Comparison of ENCODE assay signal across 11 cellular contexts in genomic region chr19:6056282-6056741, GRCh38. TPM values are rescaled to one million over a fixed set of nuclear protein-coding genes. Genes with fewer than 3 reads are reported as not detected.
DNase-seq lines count a peak whose midpoint lies in the region; ATAC-seq, FAIRE-seq and TF ChIP-seq lines count a peak whose summit lies in the region.
"Had no signal": no experiment of that assay in that cellular context is flagged by ENCODE, and none has a peak within 500 bp of the region (broad histone marks: within the 10 kb centered on the region; RNA-seq: fewer than 3 reads in every experiment).

No MANE protein-coding gene starts in this region.

- H4K20me1 ChIP-seq in fibroblast of lung (ENCODE audit: control insufficient read depth, extremely low read depth, insufficient read depth, low read length), result no peaks in the 10 kb centered on the region

- H3K27me3 ChIP-seq in fibroblast of lung (ENCODE audit: control insufficient read depth, insufficient read depth, low read length), result no peaks in the 10 kb centered on the region
- no peaks in the 10 kb centered on the region for H3K27me3 ChIP-seq in pancreas

- no peak for DNase-seq in Right ventricle myocardium inferior (ENCODE audit: missing footprints)
- DNase-seq in left ventricle myocardium superior, result no peak
- DNase-seq in fibroblast of lung (ENCODE audit: low read depth in 2 of 2), result no peak
- DNase-seq in pancreas, result peak in 1 of 6 donors; percentile 31
- DNase-seq in SW 1271 (lab: John Stamatoyannopoulos, UW), result no peak
- no peak for DNase-seq in WTC11 (ENCODE audit: low spot score)
- DNase-seq in NCI-H1694 treated with DMSO at 0.1 percent for 48 hours (lab: John Stamatoyannopoulos, UW), result no peak
- DNase-seq: activated T-cell treated with anti-CD3 and anti-CD28 coated beads, Interleukin-2, amount 50 U/mL, for 24 hours; AML-193 had no signal

- intact Hi-C loops in Right ventricle myocardium inferior (cut with DNase I) (no loop called here), left ventricle myocardium superior (cut with micrococcal nuclease) (no loop called here), pancreas (cut with DNase I) (no loop called here)

- peak; percentile 1 for ATAC-seq in Right ventricle myocardium inferior
- ATAC-seq in left ventricle myocardium superior, result no peak
- ATAC-seq in pancreas, result peak in 3 of 4 donors; percentile 15 to 22 (median 16)
- ATAC-seq in WTC11, result no peak
- no peak for ATAC-seq in HG03039 (IDR thresholded peaks at IDR 0.05; ENCODE audit: unreplicated experiment)

- peak overlapping the region; percentile 69 for H3K9ac ChIP-seq in fibroblast of lung (ENCODE audit: insufficient read depth, low read length)

- peak overlapping the region; percentile 30 for H2AFZ ChIP-seq in fibroblast of lung (ENCODE audit: low read length)

- 62 to 66% methylated on average over 8 of the region's 8 CpGs for WGBS in pancreas, 2 donors

- CTCF ChIA-PET in WTC11 (lab: Charles Lee), result interaction anchor here (1.1 to 2.3 kb wide), 2 partner anchors 9 to 70 kb away, joined by 3 to 12 read pairs; no protein-coding TSS in a partner anchor

- POLR2A ChIA-PET in WTC11 (lab: Charles Lee), result no interaction called here

- TF ChIP-seq CTCF in fibroblast of lung (conservative IDR thresholded peaks at IDR 0.05 in 1 of 2, IDR thresholded peaks at IDR 0.05 in 1 of 2; ENCODE audit: low read depth in 1 of 2, low read length in 2 of 2) (no peak), pancreas (IDR thresholded peaks at IDR 0.05) (no peak), WTC11 (IDR thresholded peaks at IDR 0.05) (no peak)

- H3K4me3 ChIP-seq in fibroblast of lung (replicated peaks in 1 of 4; ENCODE audit: control extremely low read depth in 1 of 4, insufficient read depth in 1 of 4, low read depth in 3 of 4, low read length in 4 of 4) (no peak overlapping the region), pancreas (no peak overlapping the region)

- peaks cover 4% of the 10 kb centered on the region; the same call in 1 of the 2 replicates for H3K9me3 Mint-ChIP-seq in WTC11
- H3K9me3 Mint-ChIP-seq: activated T-cell treated with anti-CD3 and anti-CD28 coated beads, Interleukin-2, amount 50 U/mL, for 24 hours had no signal

- H3K27ac Mint-ChIP-seq in WTC11, result no peak overlapping the region
- H3K27ac Mint-ChIP-seq: memory B cell had no signal

- no peaks in the 10 kb centered on the region; the same call in 1 of the 2 replicates for H3K27me3 Mint-ChIP-seq in WTC11 (ENCODE audit: low read depth)
- H3K27me3 Mint-ChIP-seq: activated T-cell treated with anti-CD3 and anti-CD28 coated beads, Interleukin-2, amount 50 U/mL, for 24 hours had no signal

- no peak for FAIRE-seq in pancreas (lab: Jason Lieb, UNC)

- no peaks in the 10 kb centered on the region for H3K36me3 Mint-ChIP-seq in WTC11
- H3K36me3 Mint-ChIP-seq: memory B cell had no signal

- no peak overlapping the region for H3K4me3 Mint-ChIP-seq in WTC11
- H3K4me3 Mint-ChIP-seq: activated T-cell treated with anti-CD3 and anti-CD28 coated beads, Interleukin-2, amount 50 U/mL, for 24 hours; memory B cell had no signal

- peak overlapping the region; percentile 74 for H3K4me2 ChIP-seq in fibroblast of lung (ENCODE audit: extremely low read depth, insufficient read depth, low read length)

- H3K27ac ChIP-seq in fibroblast of lung (ENCODE audit: insufficient read depth, low read length) (peak overlapping the region; percentile 97), pancreas (peak overlapping the region; percentile 20 to 79 (median 64))

- no peaks in the 10 kb centered on the region for H3K36me3 ChIP-seq in fibroblast of lung (ENCODE audit: control insufficient read depth, insufficient read depth, low read length)
- no peaks in the 10 kb centered on the region for H3K36me3 ChIP-seq in pancreas

- H3K4me1 ChIP-seq in fibroblast of lung (ENCODE audit: control insufficient read depth, extremely low read depth, insufficient read depth, low read length) (peaks cover 18% of the 10 kb centered on the region), pancreas (peaks cover 0 to 10% (median 0%) of the 10 kb centered on the region in 3 donors)

- H3K9me3 ChIP-seq in fibroblast of lung (ENCODE audit: control insufficient read depth, insufficient read depth, low read depth, low read length) (no peaks in the 10 kb centered on the region), pancreas (no peaks in the 10 kb centered on the region)

- no peaks in the 10 kb centered on the region for H3K79me2 ChIP-seq in fibroblast of lung (ENCODE audit: control insufficient read depth, insufficient read depth, low read length)

- H3K4me1 Mint-ChIP-seq in WTC11, result peaks cover 20% of the 10 kb centered on the region

TF ChIP-seq in WTC11, 78 proteins besides CTCF, POLR2A, EP300 and RAD21:
- TF ChIP-seq MXD4 (CRISPR knock-in tag; IDR thresholded peaks at IDR 0.05; ENCODE audit: borderline replicate concordance), result no peak
- TF ChIP-seq ESRRA (CRISPR knock-in tag; IDR thresholded peaks at IDR 0.05; ENCODE audit: borderline replicate concordance), result no peak
- TF ChIP-seq ATF2 (CRISPR knock-in tag; IDR thresholded peaks at IDR 0.05; ENCODE audit: borderline replicate concordance, low read depth), result no peak
- TF ChIP-seq HMGXB4 (CRISPR knock-in tag; IDR thresholded peaks at IDR 0.05), result no peak
- TF ChIP-seq ZNF232 (CRISPR knock-in tag; IDR thresholded peaks at IDR 0.05), result no peak
- TF ChIP-seq E2F4 (CRISPR knock-in tag; IDR thresholded peaks at IDR 0.05; ENCODE audit: borderline replicate concordance, low read depth), result no peak
- no peak for TF ChIP-seq CREM (CRISPR knock-in tag; IDR thresholded peaks at IDR 0.05)
- no peak for TF ChIP-seq ZNF416 (CRISPR knock-in tag; IDR thresholded peaks at IDR 0.05)

RNA-seq across cellular contexts. Expression of gene RFX2, which starts 54.0 kb away (rescaled TPM):
- total RNA-seq in Right ventricle myocardium inferior (5.4 TPM), left ventricle myocardium superior (4.8 TPM), fibroblast of lung (5.9 and 9.6 TPM in 2 replicates), pancreas (1 to 10 TPM; 1.8 to 5.0 (median 3.4) TPM), WTC11 (2021) (3.4 to 4.6 TPM (median 4.2 TPM) in 3 replicates)
- polyA plus RNA-seq in fibroblast of lung (2.5 and 4.4 TPM in 2 replicates), pancreas (10 to 100 TPM in 1 of 2 donors, 1 to 10 TPM in 1; 2.8 to 14.0 TPM)
- polyA plus RNA-seq in fibroblast of lung (2012), result 3.6 and 4.7 TPM in 2 replicates
- 21.3 and 23.8 TPM in 2 replicates for polyA minus RNA-seq in fibroblast of lung (ENCODE audit: low replicate concordance)

Comparison
In these comparisons a context has a peak if more than half of its experiments do, and no peak if none do; other contexts are left out.
1. ATAC-seq: peak in Right ventricle myocardium inferior (single experiment) and pancreas (3 of 4); none in left ventricle myocardium superior (single experiment), WTC11 (single experiment) and HG03039 (single experiment).